ENCODE assay signal across 3 cellular contexts in genomic region chr16:12609937-12610699, GRCh38.
A peak's percentile ranks its signal among the peaks of the same experiment; 100 is the strongest.
TF ChIP-seq lines count a peak whose summit lies in the region.

No MANE protein-coding gene starts in this region.

TF ChIP-seq in A549, 52 proteins besides CTCF, POLR2A, EP300 and RAD21 (continued from another document):
- TF ChIP-seq PBX3 (IDR thresholded peaks at IDR 0.05): no peak
- TF ChIP-seq POLR2AphosphoS2 (conservative IDR thresholded peaks at IDR 0.05; ENCODE audit: low read length): no peak
- no peak for TF ChIP-seq TFCP2L1 (CRISPR knock-in tag; IDR thresholded peaks at IDR 0.05)
- TF ChIP-seq FOSL2 (IDR thresholded peaks at IDR 0.05): no peak
- TF ChIP-seq FOSL2 (CRISPR knock-in tag; IDR thresholded peaks at IDR 0.05): no peak
- no peak for TF ChIP-seq RNF2 (IDR thresholded peaks at IDR 0.05; ENCODE audit: borderline replicate concordance, low read depth)
- no peak for TF ChIP-seq ZC3H11A (IDR thresholded peaks at IDR 0.05)
- TF ChIP-seq NFE2L2 (conservative IDR thresholded peaks at IDR 0.05; ENCODE audit: low read length): no peak

TF ChIP-seq in K562, 482 proteins besides CTCF, POLR2A, EP300 and RAD21 (continued from another document):
- TF ChIP-seq HBP1 (CRISPR knock-in tag; IDR thresholded peaks at IDR 0.05): no peak
- no peak for TF ChIP-seq ETS1 (conservative IDR thresholded peaks at IDR 0.05; ENCODE audit: control insufficient read depth, low read depth, low read length)
- no peak for TF ChIP-seq ZNF584 (CRISPR knock-in tag; IDR thresholded peaks at IDR 0.05; ENCODE audit: low read depth)
- TF ChIP-seq MEF2D (tag; conservative IDR thresholded peaks at IDR 0.05; ENCODE audit: low read depth): no peak
- TF ChIP-seq RNF2 (IDR thresholded peaks at IDR 0.05): no peak
- no peak for TF ChIP-seq ZZZ3 (IDR thresholded peaks at IDR 0.05)
- TF ChIP-seq DMBX1 (CRISPR knock-in tag; IDR thresholded peaks at IDR 0.05; ENCODE audit: borderline replicate concordance): peak; percentile 56; the same call in 1 of the 2 replicates
- no peak for TF ChIP-seq FOSL1 (tag; conservative IDR thresholded peaks at IDR 0.05)

TF ChIP-seq in HepG2, 621 proteins besides CTCF, POLR2A, EP300 and RAD21 (continued from another document and continues in another):
- TF ChIP-seq ZNF276 (CRISPR knock-in tag; IDR thresholded peaks at IDR 0.05; ENCODE audit: low read depth): no peak
- no peak for TF ChIP-seq TFDP1 (CRISPR knock-in tag; IDR thresholded peaks at IDR 0.05; ENCODE audit: borderline replicate concordance)
- no peak for TF ChIP-seq ZNF30 (CRISPR knock-in tag; IDR thresholded peaks at IDR 0.05)
- TF ChIP-seq ZSCAN29 (CRISPR knock-in tag; conservative IDR thresholded peaks at IDR 0.05): no peak
- no peak for TF ChIP-seq ZNF17 (CRISPR knock-in tag; IDR thresholded peaks at IDR 0.05)
- TF ChIP-seq KLF11 (CRISPR knock-in tag; IDR thresholded peaks at IDR 0.05): peak; percentile 14; the same call in 1 of the 2 replicates
- no peak for TF ChIP-seq HOXD1 (CRISPR knock-in tag; IDR thresholded peaks at IDR 0.05)
- no peak for TF ChIP-seq MBD4 (IDR thresholded peaks at IDR 0.05; ENCODE audit: borderline replicate concordance, low read length)
- 0 out of 2 replicates have a peak, but pooled peaks have one; percentile 31 for TF ChIP-seq ZBTB43 (CRISPR knock-in tag; conservative IDR thresholded peaks at IDR 0.05)
- no peak for TF ChIP-seq BORCS8-MEF2B (CRISPR knock-in tag; IDR thresholded peaks at IDR 0.05)
- no peak for TF ChIP-seq TAF15 (IDR thresholded peaks at IDR 0.05; ENCODE audit: low read depth, low read length, poor library complexity, severe bottlenecking)
- TF ChIP-seq HMGXB4 (CRISPR knock-in tag; IDR thresholded peaks at IDR 0.05; ENCODE audit: borderline replicate concordance in 1 of 2, low read depth in 1 of 2): no peak
- TF ChIP-seq IRX3 (CRISPR knock-in tag; IDR thresholded peaks at IDR 0.05; ENCODE audit: borderline replicate concordance, low read depth): no peak
- 0 out of 2 replicates have a peak, but pooled peaks have one; percentile 48 for TF ChIP-seq HIVEP1 (CRISPR knock-in tag; IDR thresholded peaks at IDR 0.05)
- TF ChIP-seq ZFYVE20 (CRISPR knock-in tag; IDR thresholded peaks at IDR 0.05; ENCODE audit: borderline replicate concordance, low read depth): no peak
- TF ChIP-seq GATAD1 (CRISPR knock-in tag; IDR thresholded peaks at IDR 0.05): no peak
- TF ChIP-seq ZNF720 (CRISPR knock-in tag; IDR thresholded peaks at IDR 0.05): no peak
- 0 out of 2 replicates have a peak, but pooled peaks have one; percentile 47 for TF ChIP-seq IRF2 (CRISPR knock-in tag; IDR thresholded peaks at IDR 0.05)
- peak; percentile 33 for TF ChIP-seq IKZF4 (CRISPR knock-in tag; IDR thresholded peaks at IDR 0.05; ENCODE audit: borderline replicate concordance, low read depth, not compliant biosample characterization)
- no peak for TF ChIP-seq ATF2 (CRISPR knock-in tag; IDR thresholded peaks at IDR 0.05)
- no peak for TF ChIP-seq THAP9 (CRISPR knock-in tag; IDR thresholded peaks at IDR 0.05; ENCODE audit: borderline replicate concordance)
- no peak for TF ChIP-seq KMT2B (CRISPR knock-in tag; IDR thresholded peaks at IDR 0.05)
- TF ChIP-seq RARA (CRISPR knock-in tag; IDR thresholded peaks at IDR 0.05): no peak
- peak; percentile 66 for TF ChIP-seq GATAD2A (CRISPR knock-in tag; IDR thresholded peaks at IDR 0.05)
- no peak for TF ChIP-seq MAZ (IDR thresholded peaks at IDR 0.05; ENCODE audit: borderline replicate concordance, low read depth, low read length)
- TF ChIP-seq MAZ (CRISPR knock-in tag; IDR thresholded peaks at IDR 0.05; ENCODE audit: low read depth): no peak
- no peak for TF ChIP-seq TBX3 (IDR thresholded peaks at IDR 0.05; ENCODE audit: borderline replicate concordance)
- no peak for TF ChIP-seq GMEB2 (CRISPR knock-in tag; IDR thresholded peaks at IDR 0.05; ENCODE audit: low read depth)
- no peak for TF ChIP-seq GRHL1 (CRISPR knock-in tag; conservative IDR thresholded peaks at IDR 0.05)
- no peak for TF ChIP-seq ZNF879 (CRISPR knock-in tag; IDR thresholded peaks at IDR 0.05)
- TF ChIP-seq ZZZ3 (CRISPR knock-in tag; IDR thresholded peaks at IDR 0.05; ENCODE audit: borderline replicate concordance): no peak
- TF ChIP-seq FOSL1 (CRISPR knock-in tag; IDR thresholded peaks at IDR 0.05; ENCODE audit: borderline replicate concordance): no peak
- TF ChIP-seq NFYC (CRISPR knock-in tag; IDR thresholded peaks at IDR 0.05): no peak
- no peak for TF ChIP-seq TCF12 (IDR thresholded peaks at IDR 0.05)
- no peak for TF ChIP-seq TCF12 (CRISPR knock-in tag; IDR thresholded peaks at IDR 0.05)
- TF ChIP-seq ZNF274 (CRISPR knock-in tag; IDR thresholded peaks at IDR 0.05): no peak
- no peak for TF ChIP-seq ZNF660 (CRISPR knock-in tag; IDR thresholded peaks at IDR 0.05; ENCODE audit: borderline replicate concordance, low read depth)
- TF ChIP-seq ZFP91 (CRISPR knock-in tag; IDR thresholded peaks at IDR 0.05; ENCODE audit: borderline replicate concordance): no peak
- no peak; the same call in 1 of the 2 replicates for TF ChIP-seq TFAP4 (IDR thresholded peaks at IDR 0.05; ENCODE audit: borderline replicate concordance, low read depth)
- TF ChIP-seq TBP (CRISPR knock-in tag; IDR thresholded peaks at IDR 0.05): peak; percentile 52; the same call in 1 of the 2 replicates
- TF ChIP-seq NRL (CRISPR knock-in tag; IDR thresholded peaks at IDR 0.05; ENCODE audit: borderline replicate concordance): no peak
- TF ChIP-seq JDP2 (CRISPR knock-in tag; IDR thresholded peaks at IDR 0.05; ENCODE audit: borderline replicate concordance): no peak
- no peak for TF ChIP-seq DNMT3B (CRISPR knock-in tag; conservative IDR thresholded peaks at IDR 0.05)
- peak; percentile 54 for TF ChIP-seq RXRB (CRISPR knock-in tag; IDR thresholded peaks at IDR 0.05; ENCODE audit: borderline replicate concordance)
- no peak for TF ChIP-seq GFI1 (CRISPR knock-in tag; IDR thresholded peaks at IDR 0.05; ENCODE audit: borderline replicate concordance)
